15 cellular contexts compared by ENCODE assay signal in the genomic region with DNA sequence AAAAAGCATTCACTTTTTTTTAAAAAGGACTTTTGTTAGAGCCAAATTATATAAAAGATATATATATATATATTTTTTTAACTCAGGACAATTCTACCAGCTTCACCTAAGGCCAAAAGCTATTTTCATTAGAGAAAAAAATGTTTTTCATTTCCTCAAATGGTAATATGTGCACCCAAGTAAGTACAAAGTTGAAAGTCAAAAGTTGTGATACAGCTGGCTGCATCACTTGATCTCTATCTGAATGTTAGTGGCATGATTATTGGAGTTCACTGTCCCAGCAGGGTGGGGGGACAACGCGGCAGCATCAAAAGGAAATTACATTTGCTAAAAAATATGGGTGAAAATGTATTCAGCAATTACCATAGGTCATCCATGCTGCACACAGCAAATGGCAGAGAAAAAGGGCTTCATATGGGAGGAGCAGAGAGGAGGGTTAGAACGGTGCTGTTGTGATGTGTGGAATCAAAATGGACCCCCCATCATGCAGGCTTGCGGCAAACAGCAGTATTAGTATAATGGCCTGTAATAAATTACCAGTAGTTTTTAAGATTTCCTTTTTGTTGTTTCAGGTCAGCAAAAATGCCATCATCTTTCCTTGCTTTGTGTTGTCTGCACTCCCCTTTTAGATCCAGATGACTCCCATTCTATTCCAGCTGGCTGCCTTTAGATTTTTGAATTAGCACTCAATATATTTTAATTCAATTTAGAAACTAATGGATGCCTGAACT.
A peak's percentile ranks its signal among the peaks of the same experiment; 100 is the strongest.
DNase-seq lines count a peak whose midpoint lies in the region; ATAC-seq, FAIRE-seq and TF ChIP-seq lines count a peak whose summit lies in the region.
"Had no signal": no experiment of that assay in that cellular context is flagged by ENCODE, and none has a peak within 500 bp of the region (broad histone marks: within the 10 kb centered on the region; RNA-seq: fewer than 3 reads in every experiment).

No MANE protein-coding gene starts in this region.

- H3K27ac Mint-ChIP-seq in GM23338 (peak overlapping the region; percentile 60), nephron (peak overlapping the region; percentile 18 to 27 (median 23))
- H3K27ac Mint-ChIP-seq in CD8-positive, alpha-beta T cell: no peak overlapping the region
- H3K27ac Mint-ChIP-seq: H9 had no signal

- H3K27ac ChIP-seq in GM23338 (ENCODE audit: low read depth): no peak overlapping the region
- H3K27ac ChIP-seq in OCI-LY3 (ENCODE audit: low read length): no peak overlapping the region
- H3K27ac ChIP-seq in fibroblast of lung (ENCODE audit: insufficient read depth, low read length): peak overlapping the region; percentile 22
- no peak overlapping the region for H3K27ac ChIP-seq in CD8-positive, alpha-beta T cell (ENCODE audit: low read depth, low read length)
- H3K27ac ChIP-seq: HL-60 had no signal

- H3K27me3 Mint-ChIP-seq in GM23338 (ENCODE audit: insufficient read depth, low read depth, poor library complexity) (no peaks in the 10 kb centered on the region), nephron (ENCODE audit: low read depth) (peaks cover 4% of the 10 kb centered on the region)
- H3K27me3 Mint-ChIP-seq in CD8-positive, alpha-beta T cell (ENCODE audit: low read depth): no peaks in the 10 kb centered on the region

- POLR2A ChIA-PET in CD8-positive, alpha-beta T cell (lab: Charles Lee): no interaction called here

- CTCF ChIA-PET in CD8-positive, alpha-beta T cell (lab: Charles Lee): no interaction called here

- H3K27me3 ChIP-seq in GM23338 (ENCODE audit: insufficient read depth) (no peaks in the 10 kb centered on the region), OCI-LY3 (ENCODE audit: low read depth, low read length) (no peaks in the 10 kb centered on the region; the same call in 1 of the 2 replicates), fibroblast of lung (ENCODE audit: control insufficient read depth, insufficient read depth, low read length) (no peaks in the 10 kb centered on the region)
- no peaks in the 10 kb centered on the region for H3K27me3 ChIP-seq in CD8-positive, alpha-beta T cell (ENCODE audit: insufficient read depth, low read length)

- intact Hi-C loops in CD8-positive, alpha-beta T cell (cut with DNase I, micrococcal nuclease): no loop called here

- H3K36me3 ChIP-seq in GM23338 (ENCODE audit: insufficient read depth): no peaks in the 10 kb centered on the region
- H3K36me3 ChIP-seq in OCI-LY3 (replicated peaks; ENCODE audit: low read depth, low read length): no peaks in the 10 kb centered on the region
- H3K36me3 ChIP-seq in fibroblast of lung (ENCODE audit: control insufficient read depth, insufficient read depth, low read length): no peaks in the 10 kb centered on the region
- H3K36me3 ChIP-seq in CD8-positive, alpha-beta T cell (ENCODE audit: insufficient read depth, low read length): no peaks in the 10 kb centered on the region

- H3K79me2 ChIP-seq in GM23338 (replicated peaks; ENCODE audit: insufficient read depth): no peaks in the 10 kb centered on the region
- no peaks in the 10 kb centered on the region for H3K79me2 ChIP-seq in OCI-LY3 (ENCODE audit: low read length)
- no peaks in the 10 kb centered on the region for H3K79me2 ChIP-seq in fibroblast of lung (ENCODE audit: control insufficient read depth, insufficient read depth, low read length)

- H3K4me3 Mint-ChIP-seq in GM23338 (no peak overlapping the region), nephron (no peak overlapping the region)
- no peak overlapping the region for H3K4me3 Mint-ChIP-seq in CD8-positive, alpha-beta T cell
- H3K4me3 Mint-ChIP-seq: H9 had no signal

- H3K9me3 ChIP-seq in OCI-LY3 (ENCODE audit: insufficient read depth, low read length): no peaks in the 10 kb centered on the region
- no peaks in the 10 kb centered on the region for H3K9me3 ChIP-seq in fibroblast of lung (ENCODE audit: control insufficient read depth, insufficient read depth, low read depth, low read length)
- H3K9me3 ChIP-seq in CD8-positive, alpha-beta T cell (ENCODE audit: low read length): no peaks in the 10 kb centered on the region

- H3K9ac ChIP-seq in OCI-LY3 (ENCODE audit: low read length) (no peak overlapping the region), fibroblast of lung (ENCODE audit: insufficient read depth, low read length) (no peak overlapping the region)

- TF ChIP-seq POLR2A in GM12891 (IDR thresholded peaks at IDR 0.05; ENCODE audit: low read depth, low read length): no peak

- no peak overlapping the region for H2AFZ ChIP-seq in GM23338
- no peak overlapping the region for H2AFZ ChIP-seq in OCI-LY3 (ENCODE audit: low read depth, low read length)
- H2AFZ ChIP-seq in fibroblast of lung (ENCODE audit: low read length): no peak overlapping the region

- no peak for FAIRE-seq in GM12891 (lab: Jason Lieb, UNC)
- FAIRE-seq: A204.1, GM18507, K562 had no signal

- H3F3A ChIP-seq in GM23338 (replicated peaks; ENCODE audit: low read depth): no peaks in the 10 kb centered on the region

- H3K36me3 Mint-ChIP-seq in GM23338 (ENCODE audit: low read depth) (no peaks in the 10 kb centered on the region; the same call in 2 of the 3 replicates), nephron (ENCODE audit: low read depth) (no peaks in the 10 kb centered on the region)
- H3K36me3 Mint-ChIP-seq in CD8-positive, alpha-beta T cell: no peaks in the 10 kb centered on the region

- ATAC-seq in GM23338 (no peak), HG03469 (IDR thresholded peaks at IDR 0.05; ENCODE audit: unreplicated experiment) (no peak)
- no peak for ATAC-seq in CD8-positive, alpha-beta T cell
- ATAC-seq: K562 had no signal

- H3K4me3 ChIP-seq in GM23338 (no peak overlapping the region), OCI-LY3 (ENCODE audit: low read length) (no peak overlapping the region), fibroblast of lung (replicated peaks in 1 of 4; ENCODE audit: control extremely low read depth in 1 of 4, insufficient read depth in 1 of 4, low read depth in 3 of 4, low read length in 4 of 4) (no peak overlapping the region)
- no peak overlapping the region for H3K4me3 ChIP-seq in CD8-positive, alpha-beta T cell (ENCODE audit: low read depth, low read length)
- H3K4me3 ChIP-seq: K562 had no signal

- no peaks in the 10 kb centered on the region; the same call in 1 of the 2 replicates for H3K9me2 ChIP-seq in GM23338 (ENCODE audit: insufficient read depth)

- H3K9me3 Mint-ChIP-seq in GM23338 (no peaks in the 10 kb centered on the region), nephron (no peaks in the 10 kb centered on the region)
- no peaks in the 10 kb centered on the region for H3K9me3 Mint-ChIP-seq in CD8-positive, alpha-beta T cell
- H3K9me3 Mint-ChIP-seq: H9 had no signal

- H3K4me2 ChIP-seq in GM23338 (no peak overlapping the region), OCI-LY3 (ENCODE audit: low read length) (0 out of 2 replicates have a peak overlapping the region, but pooled peaks have one; percentile 27), fibroblast of lung (ENCODE audit: extremely low read depth, insufficient read depth, low read length) (no peak overlapping the region)

- no peak for TF ChIP-seq CTCF in GM23338 (conservative IDR thresholded peaks at IDR 0.05; ENCODE audit: low read depth in 2 of 2)
- TF ChIP-seq CTCF in OCI-LY3 (IDR thresholded peaks at IDR 0.05; ENCODE audit: low read depth, low read length): no peak
- TF ChIP-seq CTCF in fibroblast of lung (conservative IDR thresholded peaks at IDR 0.05 in 1 of 2, IDR thresholded peaks at IDR 0.05 in 1 of 2; ENCODE audit: low read depth in 1 of 2, low read length in 2 of 2): no peak
- no peak for TF ChIP-seq CTCF in nephron (IDR thresholded peaks at IDR 0.05; ENCODE audit: unreplicated experiment in 3 of 3)
- no peak for TF ChIP-seq CTCF in CD8-positive, alpha-beta T cell (IDR thresholded peaks at IDR 0.05)

- DNase-seq in GM23338 (ENCODE audit: low spot score) (no peak), fibroblast of lung (ENCODE audit: low read depth in 2 of 2) (no peak), GM12891 (ENCODE audit: insufficient read length, low spot score) (no peak), SKM-1 treated with dmso at 0.1 percent for 144 hours (lab: John Stamatoyannopoulos, UW; ENCODE audit: unreplicated experiment) (no peak)
- no peak for DNase-seq in CD8-positive, alpha-beta T cell
- DNase-seq: DMS53, GOT3, H9 had no signal

- H3K4me1 Mint-ChIP-seq in GM23338: no peaks in the 10 kb centered on the region; the same call in 2 of the 3 replicates
- peaks cover 4% of the 10 kb centered on the region for H3K4me1 Mint-ChIP-seq in nephron
- no peaks in the 10 kb centered on the region for H3K4me1 Mint-ChIP-seq in CD8-positive, alpha-beta T cell (ENCODE audit: low read depth)

- no peaks in the 10 kb centered on the region for H3K4me1 ChIP-seq in GM23338 (ENCODE audit: insufficient read depth)
- peaks cover 3% of the 10 kb centered on the region; the same call in 1 of the 2 replicates for H3K4me1 ChIP-seq in OCI-LY3 (ENCODE audit: low read length)
- H3K4me1 ChIP-seq in fibroblast of lung (ENCODE audit: control insufficient read depth, extremely low read depth, insufficient read depth, low read length): peaks cover 8% of the 10 kb centered on the region
- H3K4me1 ChIP-seq in CD8-positive, alpha-beta T cell (ENCODE audit: insufficient read depth, low read length): no peaks in the 10 kb centered on the region

- H4K20me1 ChIP-seq in GM23338 (replicated peaks; ENCODE audit: insufficient read depth): no peaks in the 10 kb centered on the region
- no peaks in the 10 kb centered on the region for H4K20me1 ChIP-seq in OCI-LY3 (ENCODE audit: insufficient read depth, low read length)
- no peaks in the 10 kb centered on the region for H4K20me1 ChIP-seq in fibroblast of lung (ENCODE audit: control insufficient read depth, extremely low read depth, insufficient read depth, low read length)

TF ChIP-seq in GM23338, 12 proteins besides CTCF, POLR2A, EP300 and RAD21 (continues in another document):
- no peak for TF ChIP-seq EZH2phosphoT487 (IDR thresholded peaks at IDR 0.05; ENCODE audit: unreplicated experiment)

TF ChIP-seq in GM12891, 5 proteins besides CTCF, POLR2A, EP300 and RAD21:
- TF ChIP-seq POLR2AphosphoS5 (IDR thresholded peaks at IDR 0.05; ENCODE audit: low read depth, low read length): no peak
- TF ChIP-seq POU2F2 (IDR thresholded peaks at IDR 0.05; ENCODE audit: low read depth, low read length): no peak
- TF ChIP-seq TAF1 (IDR thresholded peaks at IDR 0.05; ENCODE audit: low read depth, low read length): no peak
- no peak for TF ChIP-seq PAX5 (IDR thresholded peaks at IDR 0.05; ENCODE audit: insufficient read depth, low read length, severe bottlenecking)
- TF ChIP-seq SPI1 (IDR thresholded peaks at IDR 0.05; ENCODE audit: low read depth, low read length): no peak
